In genomic region chr5:5437227-5438172, GRCh38 we compare ENCODE assay signal across 17 cellular contexts. TPM values are rescaled to one million over a fixed set of nuclear protein-coding genes. Genes with fewer than 3 reads are reported as not detected.
DNase-seq lines count a peak whose midpoint lies in the region; ATAC-seq, FAIRE-seq and TF ChIP-seq lines count a peak whose summit lies in the region.
"Had no signal": no experiment of that assay in that cellular context is flagged by ENCODE, and none has a peak within 500 bp of the region (broad histone marks: within the 10 kb centered on the region; RNA-seq: fewer than 3 reads in every experiment).

No MANE protein-coding gene starts in this region.

- H3K27ac Mint-ChIP-seq in activated naive CD4-positive, alpha-beta T cell treated with anti-CD3 and anti-CD28 coated beads for 36 hours, result peak overlapping the region; percentile 20
- H3K27ac Mint-ChIP-seq in stimulated activated naive B cell treated with anti-CD40 and anti-IgM and Interleukin-4, amounts not matched to agents 10 μg/mL and 1 μg/mL and 100 μg/mL, for 72 hours, result peak overlapping the region; percentile 67

- H3K36me3 Mint-ChIP-seq in activated naive CD4-positive, alpha-beta T cell treated with anti-CD3 and anti-CD28 coated beads for 36 hours (ENCODE audit: low read depth), result peaks cover 20% of the 10 kb centered on the region
- peaks cover 14 to 23% of the 10 kb centered on the region in 2 donors for H3K36me3 Mint-ChIP-seq in stimulated activated naive B cell treated with anti-CD40 and anti-IgM and Interleukin-4, amounts not matched to agents 10 μg/mL and 1 μg/mL and 100 μg/mL, for 72 hours

- H3K9me3 Mint-ChIP-seq in activated naive CD4-positive, alpha-beta T cell treated with anti-CD3 and anti-CD28 coated beads for 36 hours, result no peaks in the 10 kb centered on the region
- H3K9me3 Mint-ChIP-seq in stimulated activated naive B cell treated with anti-CD40 and anti-IgM and Interleukin-4, amounts not matched to agents 10 μg/mL and 1 μg/mL and 100 μg/mL, for 72 hours, result no peaks in the 10 kb centered on the region

- H3K27me3 ChIP-seq in BE2C, result no peaks in the 10 kb centered on the region

- CTCF ChIA-PET in activated naive CD4-positive, alpha-beta T cell treated with anti-CD3 and anti-CD28 coated beads for 36 hours (lab: Charles Lee), result no interaction called here

- intact Hi-C loops in activated naive CD4-positive, alpha-beta T cell treated with anti-CD3 and anti-CD28 coated beads for 36 hours (cut with micrococcal nuclease), result no loop called here
- intact Hi-C loops in Right ventricle myocardium superior (cut with DNase I), result no loop called here

- DNase-seq in activated naive CD4-positive, alpha-beta T cell treated with anti-CD3 and anti-CD28 coated beads for 36 hours, result no peak
- DNase-seq in activated naive CD4-positive, alpha-beta T cell treated with anti-CD3 and anti-CD28 coated beads, Interleukin-2, amount 50 U/mL, for 16 hours, result no peak
- DNase-seq in HTR-8/SVneo (ENCODE audit: insufficient read length, low spot score), result no peak
- DNase-seq in stimulated activated naive B cell treated with anti-CD40 and anti-IgM and Interleukin-4, amounts not matched to agents 10 μg/mL and 1 μg/mL and 100 μg/mL, for 72 hours, result no peak
- no peak for DNase-seq in Right ventricle myocardium superior
- DNase-seq in BE2C, result no peak
- no peak for DNase-seq in SHP77 (lab: John Stamatoyannopoulos, UW)
- DNase-seq: activated CD8-positive, alpha-beta memory T cell treated with anti-CD3 and anti-CD28 coated beads, Interleukin-2, amount 50 U/mL, for 48 hours; DMS 273 treated with DMSO at 0.1 percent for 48 hours; GOT3; kidney; NCI-H1105; NCI-H226; stimulated activated CD4-positive, alpha-beta T cell treated with anti-CD3 and anti-CD28 coated beads, Interleukin-12 subunit alpha, Interleukin-12 subunit beta, amount 100 ng/mL, for 4 hours had no signal

- peak; percentile 51 for FAIRE-seq in HTR-8/SVneo (lab: Jason Lieb, UNC)
- FAIRE-seq: colon, kidney had no signal

- no peaks in the 10 kb centered on the region for H3K27me3 Mint-ChIP-seq in activated naive CD4-positive, alpha-beta T cell treated with anti-CD3 and anti-CD28 coated beads for 36 hours (ENCODE audit: low read depth)
- no peaks in the 10 kb centered on the region for H3K27me3 Mint-ChIP-seq in stimulated activated naive B cell treated with anti-CD40 and anti-IgM and Interleukin-4, amounts not matched to agents 10 μg/mL and 1 μg/mL and 100 μg/mL, for 72 hours

- H3K4me3 Mint-ChIP-seq in activated naive CD4-positive, alpha-beta T cell treated with anti-CD3 and anti-CD28 coated beads for 36 hours, result no peak overlapping the region
- H3K4me3 Mint-ChIP-seq in stimulated activated naive B cell treated with anti-CD40 and anti-IgM and Interleukin-4, amounts not matched to agents 10 μg/mL and 1 μg/mL and 100 μg/mL, for 72 hours, result no peak overlapping the region

- H3K4me3 ChIP-seq in BE2C (ENCODE audit: low read depth, low read length), result no peak overlapping the region
- H3K4me3 ChIP-seq: SK-N-MC had no signal

- TF ChIP-seq CTCF in BE2C (IDR thresholded peaks at IDR 0.05; ENCODE audit: low read depth, low read length), result no peak

- peaks cover 19% of the 10 kb centered on the region for H3K4me1 Mint-ChIP-seq in activated naive CD4-positive, alpha-beta T cell treated with anti-CD3 and anti-CD28 coated beads for 36 hours (ENCODE audit: low read depth)
- peaks cover 8 to 25% of the 10 kb centered on the region in 2 donors for H3K4me1 Mint-ChIP-seq in stimulated activated naive B cell treated with anti-CD40 and anti-IgM and Interleukin-4, amounts not matched to agents 10 μg/mL and 1 μg/mL and 100 μg/mL, for 72 hours

- peaks cover 17% of the 10 kb centered on the region for H3K36me3 ChIP-seq in BE2C

- no peaks in the 10 kb centered on the region for H3K9me3 ChIP-seq in BE2C

- H3K4me1 ChIP-seq in BE2C, result peaks cover 5% of the 10 kb centered on the region

- ATAC-seq in GM21737 (IDR thresholded peaks at IDR 0.05; ENCODE audit: unreplicated experiment), result peak; percentile 55
- ATAC-seq in stimulated activated naive B cell treated with anti-CD40 and anti-IgM and Interleukin-4, amounts not matched to agents 10 μg/mL and 1 μg/mL and 100 μg/mL, for 72 hours (replicated peaks), result peak in 1 of 2 donors; percentile 12
- ATAC-seq in Right ventricle myocardium superior (ENCODE audit: poor library complexity), result no peak

RNA-seq across cellular contexts. Expression of gene ICE1, which starts 15.0 kb away (rescaled TPM):
- 10 to 100 TPM; 19.1 to 20.6 TPM for total RNA-seq in activated naive CD4-positive, alpha-beta T cell treated with anti-CD3 and anti-CD28 coated beads for 36 hours
- total RNA-seq in Right ventricle myocardium superior, result 16.8 TPM
- 69.6 TPM for polyA plus RNA-seq in BE2C (2012; ENCODE audit: insufficient read depth, insufficient read length, low read depth)
